Comparison of ENCODE assay signal across 1 cellular context in genomic region chr19:40799558-40800338, GRCh38.
TF ChIP-seq lines count a peak whose summit lies in the region.

No MANE protein-coding gene starts in this region.

TF ChIP-seq in HEK293, 187 proteins besides CTCF, POLR2A, EP300 and RAD21 (continued from another document and continues in another):
- TF ChIP-seq TSHZ1 (tag by site-specific recombination; IDR thresholded peaks at IDR 0.05; ENCODE audit: borderline replicate concordance) (no peak), ZNF521 (tag by site-specific recombination; IDR thresholded peaks at IDR 0.05) (no peak), SP3 (tag by site-specific recombination; IDR thresholded peaks at IDR 0.05) (peak; percentile 96), ZFHX2 (tag by site-specific recombination; conservative IDR thresholded peaks at IDR 0.05) (peak; percentile 94), INSM2 (tag by site-specific recombination; IDR thresholded peaks at IDR 0.05) (peak; percentile 20; the same call in 1 of the 2 replicates), ZNF776 (tag by site-specific recombination; IDR thresholded peaks at IDR 0.05; ENCODE audit: borderline replicate concordance) (no peak), PRDM6 (tag by site-specific recombination; IDR thresholded peaks at IDR 0.05) (no peak), ZNF610 (tag by site-specific recombination; IDR thresholded peaks at IDR 0.05; ENCODE audit: borderline replicate concordance) (0 out of 2 replicates have a peak, but pooled peaks have one; percentile 41), ZEB2 (tag by site-specific recombination; IDR thresholded peaks at IDR 0.05) (peak; percentile 82), ZNF596 (tag by site-specific recombination; IDR thresholded peaks at IDR 0.05) (no peak), PRDM10 (tag by site-specific recombination; IDR thresholded peaks at IDR 0.05) (peak; percentile 68; the same call in 1 of the 2 replicates), OVOL3 (tag by site-specific recombination; IDR thresholded peaks at IDR 0.05) (0 out of 2 replicates have a peak, but pooled peaks have one; percentile 7), ZXDB (tag by site-specific recombination; IDR thresholded peaks at IDR 0.05) (peak; percentile 65), ZNF335 (tag by site-specific recombination; conservative IDR thresholded peaks at IDR 0.05) (peak; percentile 87), ZNF600 (tag by site-specific recombination; IDR thresholded peaks at IDR 0.05) (peak; percentile 49; the same call in 1 of the 2 replicates), ZNF202 (tag by site-specific recombination; IDR thresholded peaks at IDR 0.05; ENCODE audit: borderline replicate concordance) (no peak), ZBTB44 (tag by site-specific recombination; IDR thresholded peaks at IDR 0.05) (no peak), ZBTB21 (tag by site-specific recombination; IDR thresholded peaks at IDR 0.05) (peak; percentile 6; the same call in 1 of the 2 replicates), ZSCAN4 (tag by site-specific recombination; IDR thresholded peaks at IDR 0.05) (0 out of 2 replicates have a peak, but pooled peaks have one; percentile 31), ZNF140 (tag by site-specific recombination; IDR thresholded peaks at IDR 0.05) (no peak), ZNF549 (tag by site-specific recombination; IDR thresholded peaks at IDR 0.05) (no peak), BCL11B (tag by site-specific recombination; IDR thresholded peaks at IDR 0.05; ENCODE audit: low read depth) (peak; percentile 88), ZNF560 (tag by site-specific recombination; IDR thresholded peaks at IDR 0.05; ENCODE audit: borderline replicate concordance) (no peak), ZNF19 (tag by site-specific recombination; IDR thresholded peaks at IDR 0.05; ENCODE audit: low read depth) (no peak), KLF8 (tag by site-specific recombination; IDR thresholded peaks at IDR 0.05) (peak; percentile 85), YY2 (tag by site-specific recombination; IDR thresholded peaks at IDR 0.05) (0 out of 2 replicates have a peak, but pooled peaks have one; percentile 25), GLIS2 (tag by site-specific recombination; IDR thresholded peaks at IDR 0.05) (peak; percentile 99), ZNF426 (tag by site-specific recombination; IDR thresholded peaks at IDR 0.05) (no peak), HIC1 (tag by site-specific recombination; IDR thresholded peaks at IDR 0.05) (peak; percentile 70), ZNF623 (tag by site-specific recombination; IDR thresholded peaks at IDR 0.05) (peak; percentile 18; the same call in 1 of the 2 replicates), ZNF501 (tag by site-specific recombination; IDR thresholded peaks at IDR 0.05) (peak; percentile 46; the same call in 1 of the 2 replicates), ZBTB11 (tag by site-specific recombination; conservative IDR thresholded peaks at IDR 0.05; ENCODE audit: low read depth) (peak; percentile 83), ZNF514 (tag by site-specific recombination; IDR thresholded peaks at IDR 0.05) (no peak), ZNF830 (tag by site-specific recombination; IDR thresholded peaks at IDR 0.05; ENCODE audit: low read depth) (no peak), KLF1 (tag by site-specific recombination; IDR thresholded peaks at IDR 0.05) (peak; percentile 94), ZFP69B (tag by site-specific recombination; IDR thresholded peaks at IDR 0.05) (peak; percentile 49; the same call in 1 of the 2 replicates), ZNF791 (tag by site-specific recombination; IDR thresholded peaks at IDR 0.05) (no peak), KLF16 (tag by site-specific recombination; IDR thresholded peaks at IDR 0.05) (peak; percentile 92), ZNF529 (tag by site-specific recombination; IDR thresholded peaks at IDR 0.05; ENCODE audit: insufficient replicate concordance) (no peak), ZNF670 (tag by site-specific recombination; IDR thresholded peaks at IDR 0.05; ENCODE audit: low read depth) (no peak), ZNF341 (tag by site-specific recombination; IDR thresholded peaks at IDR 0.05; ENCODE audit: low read depth) (peak; percentile 90), SP7 (tag by site-specific recombination; IDR thresholded peaks at IDR 0.05) (peak; percentile 64)
